Comparison of ENCODE assay signal across 1 cellular context in genomic region chr9:88706193-88707112, GRCh38.
TF ChIP-seq lines count a peak whose summit lies in the region.

No MANE protein-coding gene starts in this region.

TF ChIP-seq in GM23338, 12 proteins besides CTCF, POLR2A, EP300 and RAD21 (continued from another document):
- TF ChIP-seq ZNF462 (CRISPR knock-in tag; IDR thresholded peaks at IDR 0.05) (no peak), JUNB (IDR thresholded peaks at IDR 0.05; ENCODE audit: unreplicated experiment) (no peak), ZNF331 (CRISPR knock-in tag; IDR thresholded peaks at IDR 0.05; ENCODE audit: low read depth) (no peak), EZH2 (IDR thresholded peaks at IDR 0.05; ENCODE audit: low read depth, unreplicated experiment) (no peak), POLR2AphosphoS5 (IDR thresholded peaks at IDR 0.05; ENCODE audit: low read depth) (no peak)
